ENCODE assay signal across 15 cellular contexts in genomic region chr10:112161757-112162518, GRCh38. TPM values are rescaled to one million over a fixed set of nuclear protein-coding genes. Genes with fewer than 3 reads are reported as not detected.
DNase-seq lines count a peak whose midpoint lies in the region; ATAC-seq, FAIRE-seq and TF ChIP-seq lines count a peak whose summit lies in the region.
"Had no signal": no experiment of that assay in that cellular context is flagged by ENCODE, and none has a peak within 500 bp of the region (broad histone marks: within the 10 kb centered on the region; RNA-seq: fewer than 3 reads in every experiment).

No MANE protein-coding gene starts in this region.

- no peak for DNase-seq in GM12892 (ENCODE audit: insufficient read length)
- DNase-seq in endodermal cell = no peak
- peak; percentile 22 for DNase-seq in renal cortical epithelial cell (ENCODE audit: low read depth)
- DNase-seq in H4 (ENCODE audit: low spot score) = no peak
- no peak for DNase-seq in NK-92 (lab: John Stamatoyannopoulos, UW; ENCODE audit: unreplicated experiment)
- DNase-seq: C1 segment of cervical spinal cord; CD4-positive, alpha-beta memory T cell; COR-L47; DMS153; DND-41; GOT3; H7; HCEC 1CT had no signal

- TF ChIP-seq CTCF in endodermal cell (conservative IDR thresholded peaks at IDR 0.05) = no peak

- no peaks in the 10 kb centered on the region for H3K27me3 Mint-ChIP-seq in endodermal cell (ENCODE audit: insufficient read depth)
- H3K27me3 Mint-ChIP-seq: CD4-positive, alpha-beta memory T cell had no signal

- no peak overlapping the region for H3K27ac ChIP-seq in endodermal cell (ENCODE audit: low read depth, low read length)

- H3K9me3 ChIP-seq in endodermal cell (ENCODE audit: control insufficient read depth, low read length) = no peaks in the 10 kb centered on the region

- H3K4me1 Mint-ChIP-seq in endodermal cell = no peaks in the 10 kb centered on the region
- H3K4me1 Mint-ChIP-seq: CD4-positive, alpha-beta memory T cell had no signal

- no peak for TF ChIP-seq POLR2A in GM12892 (IDR thresholded peaks at IDR 0.05; ENCODE audit: low read depth, low read length)

- H3K4me1 ChIP-seq in endodermal cell (ENCODE audit: control insufficient read depth, insufficient read depth, low read length) = no peaks in the 10 kb centered on the region

- no peak overlapping the region for H3K4me3 ChIP-seq in endodermal cell (ENCODE audit: low read length)

- 81 to 86% methylated on average over 3 to 4 of the region's 4 CpGs for WGBS in endodermal cell (ENCODE audit: insufficient coverage in 1 of 2, insufficient read length in 1 of 2), 2 experiments

- H3K9me3 Mint-ChIP-seq in endodermal cell = no peaks in the 10 kb centered on the region
- H3K9me3 Mint-ChIP-seq: CD4-positive, alpha-beta memory T cell had no signal

- FAIRE-seq in GM12892 (lab: Jason Lieb, UNC) = peak; percentile 64
- FAIRE-seq: G401.6 had no signal

- ATAC-seq in GM19463 (IDR thresholded peaks at IDR 0.05; ENCODE audit: unreplicated experiment) = no peak

- H3K27me3 ChIP-seq in endodermal cell (ENCODE audit: control insufficient read depth, insufficient read depth, low read length, poor library complexity, severe bottlenecking) = no peaks in the 10 kb centered on the region

- peak overlapping the region; percentile 12 for H3K27ac Mint-ChIP-seq in endodermal cell

- no peak overlapping the region for H3K4me3 Mint-ChIP-seq in endodermal cell
- H3K4me3 Mint-ChIP-seq: CD4-positive, alpha-beta memory T cell had no signal

- no peak overlapping the region for H3K9ac ChIP-seq in endodermal cell (ENCODE audit: extremely low read depth, low read length, poor library complexity, severe bottlenecking)

- H3K36me3 ChIP-seq in endodermal cell (ENCODE audit: control insufficient read depth, insufficient read depth, low read length) = peaks cover 76% of the 10 kb centered on the region

- H3K36me3 Mint-ChIP-seq in endodermal cell (ENCODE audit: low read depth) = peaks cover 76% of the 10 kb centered on the region

RNA-seq across cellular contexts. Expression of gene GPAM, which starts 21.6 kb away (rescaled TPM):
- polyA plus RNA-seq in GM12892 (2012; ENCODE audit: missing spikeins) = 3.5 TPM
- total RNA-seq in endodermal cell (10 to 100 TPM; 18.5 to 21.3 TPM), renal cortical epithelial cell (8.5 and 14.9 TPM in 2 replicates)
- polyA plus RNA-seq in endodermal cell (2013, experiment 1 of 2) = 13.5 TPM
- polyA plus RNA-seq in endodermal cell (2013, experiment 2 of 2) = 12.8 TPM
- total RNA-seq in H4 (2014; rRNA removed; shearing (Covaris generic)) = 5.7 and 8.4 TPM in 2 replicates
